In genomic region chr10:122170802-122171201, GRCh38 we compare ENCODE assay signal across 30 cellular contexts.
DNase-seq lines count a peak whose midpoint lies in the region; ATAC-seq and TF ChIP-seq lines count a peak whose summit lies in the region.
"Had no signal": no experiment of that assay in that cellular context is flagged by ENCODE, and none has a peak within 500 bp of the region (broad histone marks: within the 10 kb centered on the region; RNA-seq: fewer than 3 reads in every experiment).

No MANE protein-coding gene starts in this region.

- H3K9me3 Mint-ChIP-seq in neural crest cell = no peaks in the 10 kb centered on the region
- H3K9me3 Mint-ChIP-seq: stimulated activated naive CD8-positive, alpha-beta T cell treated with anti-CD3 and anti-CD28 coated beads, Interleukin-15, amount 100 ng/mL, for 72 hours had no signal

- peaks cover 0 to 16% (median 0%) of the 10 kb centered on the region in 3 donors for H3K36me3 ChIP-seq in esophagus squamous epithelium
- H3K36me3 ChIP-seq: BE2C had no signal

- peak overlapping the region; percentile 20 for H3K4me3 Mint-ChIP-seq in neural crest cell
- H3K4me3 Mint-ChIP-seq: stimulated activated naive CD8-positive, alpha-beta T cell treated with anti-CD3 and anti-CD28 coated beads, Interleukin-15, amount 100 ng/mL, for 72 hours had no signal

- no peaks in the 10 kb centered on the region for H3K27me3 Mint-ChIP-seq in neural crest cell (ENCODE audit: low read depth)

- H3K9me3 ChIP-seq in right cardiac atrium (ENCODE audit: control insufficient read depth, low read length) (no peaks in the 10 kb centered on the region), esophagus squamous epithelium (no peaks in the 10 kb centered on the region)
- H3K9me3 ChIP-seq: BE2C, mucosa of descending colon, upper lobe of right lung had no signal

- peaks cover 8% of the 10 kb centered on the region for H3K4me1 ChIP-seq in right cardiac atrium (ENCODE audit: control insufficient read depth, insufficient read depth, low read length)
- peaks cover 3 to 36% (median 23%) of the 10 kb centered on the region in 3 donors for H3K4me1 ChIP-seq in esophagus squamous epithelium
- H3K4me1 ChIP-seq: BE2C had no signal

- H3K27ac Mint-ChIP-seq in neural crest cell (ENCODE audit: unreplicated experiment) = peak overlapping the region; percentile 78

- H3K27me3 ChIP-seq in right cardiac atrium (ENCODE audit: control insufficient read depth, insufficient read depth) (no peaks in the 10 kb centered on the region), esophagus squamous epithelium (no peaks in the 10 kb centered on the region)
- H3K27me3 ChIP-seq: BE2C, dorsolateral prefrontal cortex, upper lobe of right lung had no signal

- WGBS in right cardiac atrium = 72% methylated on average over 7 of the region's 7 CpGs
- 61 to 73% methylated on average over 7 of the region's 7 CpGs for WGBS in esophagus squamous epithelium, 2 donors

- no peak for DNase-seq in right cardiac atrium
- no peak for DNase-seq in left cardiac atrium
- DNase-seq in esophagus squamous epithelium (lab: John Stamatoyannopoulos, UW) = no peak
- DNase-seq in neural crest cell (ENCODE audit: low read depth, low spot score) = no peak
- DNase-seq in GM19240 (ENCODE audit: insufficient read length, low spot score) = no peak
- no peak for DNase-seq in activated CD8-positive, alpha-beta memory T cell treated with anti-CD3 and anti-CD28 coated beads, Interleukin-2, amount 50 U/mL, for 4 hours
- no peak for DNase-seq in DMS114 treated with DMSO at 0.1 percent for 48 hours (lab: John Stamatoyannopoulos, UW; ENCODE audit: unreplicated experiment)
- DNase-seq: activated CD4-positive, alpha-beta T cell treated with anti-CD3 and anti-CD28 coated beads for 48 hours; activated naive CD4-positive, alpha-beta T cell treated with anti-CD3 and anti-CD28 coated beads, Interleukin-2, amount 50 U/mL, for 16 hours; aorta; BE2C; DMS79 treated with DMSO at 0.1 percent for 48 hours; dorsolateral prefrontal cortex; erythroblast; foreskin melanocyte; mucosa of descending colon; NCI-H1105 treated with DMSO at 0.1 percent for 48 hours; NCI-H2029 treated with DMSO at 0.1 percent for 48 hours; NCI-H446; nucleus accumbens; PC-3; SIG-M5; stimulated activated CD4-positive, alpha-beta T cell treated with anti-CD3 and anti-CD28 coated beads, Interleukin-12 subunit alpha, Interleukin-12 subunit beta, amount 100 ng/mL, for 4 hours; stimulated activated CD4-positive, alpha-beta T cell treated with anti-CD3 and anti-CD28 coated beads, Interleukin-4, amount 100 ng/mL, for 4 hours; stimulated activated naive CD8-positive, alpha-beta T cell treated with anti-CD3 and anti-CD28 coated beads, Interleukin-15, amount 100 ng/mL, for 72 hours had no signal

- no peak for TF ChIP-seq CTCF in esophagus squamous epithelium (IDR thresholded peaks at IDR 0.05)
- TF ChIP-seq CTCF in neural crest cell (conservative IDR thresholded peaks at IDR 0.05) = no peak

- ATAC-seq in right cardiac atrium (no peak), left cardiac atrium (no peak), GM18511 (IDR thresholded peaks at IDR 0.05; ENCODE audit: unreplicated experiment) (no peak)
- ATAC-seq: GM12878; HepG2; left lobe of liver; mucosa of descending colon; PC-3; stimulated activated naive CD8-positive, alpha-beta T cell treated with anti-CD3 and anti-CD28 coated beads, Interleukin-15, amount 100 ng/mL, for 72 hours had no signal

- peak overlapping the region; percentile 15 for H3K27ac ChIP-seq in right cardiac atrium (ENCODE audit: low read length)
- peak overlapping the region; percentile 23 to 56 (median 42) for H3K27ac ChIP-seq in esophagus squamous epithelium
- H3K27ac ChIP-seq: dorsolateral prefrontal cortex, upper lobe of right lung had no signal

- TF ChIP-seq POLR2A in esophagus squamous epithelium (IDR thresholded peaks at IDR 0.05) = no peak

- H3K4me3 ChIP-seq in right cardiac atrium (ENCODE audit: low read length) = no peak overlapping the region
- H3K4me3 ChIP-seq in esophagus squamous epithelium = no peak overlapping the region
- H3K4me3 ChIP-seq: dorsolateral prefrontal cortex, GM12878, mucosa of descending colon, upper lobe of right lung had no signal

- intact Hi-C loops in right cardiac atrium (cut with DNase I) = no loop called here
- intact Hi-C loops in left cardiac atrium (cut with DNase I) = no loop called here
- intact Hi-C loops in esophagus squamous epithelium (cut with DNase I) = no loop called here

- peaks cover 3% of the 10 kb centered on the region for H3K36me3 Mint-ChIP-seq in neural crest cell (ENCODE audit: low read depth)

- H3K4me1 Mint-ChIP-seq in neural crest cell = peaks cover 62% of the 10 kb centered on the region
- H3K4me1 Mint-ChIP-seq: stimulated activated naive CD8-positive, alpha-beta T cell treated with anti-CD3 and anti-CD28 coated beads, Interleukin-15, amount 100 ng/mL, for 72 hours had no signal
